ENCODE assay signal across 9 cellular contexts in the genomic region with DNA sequence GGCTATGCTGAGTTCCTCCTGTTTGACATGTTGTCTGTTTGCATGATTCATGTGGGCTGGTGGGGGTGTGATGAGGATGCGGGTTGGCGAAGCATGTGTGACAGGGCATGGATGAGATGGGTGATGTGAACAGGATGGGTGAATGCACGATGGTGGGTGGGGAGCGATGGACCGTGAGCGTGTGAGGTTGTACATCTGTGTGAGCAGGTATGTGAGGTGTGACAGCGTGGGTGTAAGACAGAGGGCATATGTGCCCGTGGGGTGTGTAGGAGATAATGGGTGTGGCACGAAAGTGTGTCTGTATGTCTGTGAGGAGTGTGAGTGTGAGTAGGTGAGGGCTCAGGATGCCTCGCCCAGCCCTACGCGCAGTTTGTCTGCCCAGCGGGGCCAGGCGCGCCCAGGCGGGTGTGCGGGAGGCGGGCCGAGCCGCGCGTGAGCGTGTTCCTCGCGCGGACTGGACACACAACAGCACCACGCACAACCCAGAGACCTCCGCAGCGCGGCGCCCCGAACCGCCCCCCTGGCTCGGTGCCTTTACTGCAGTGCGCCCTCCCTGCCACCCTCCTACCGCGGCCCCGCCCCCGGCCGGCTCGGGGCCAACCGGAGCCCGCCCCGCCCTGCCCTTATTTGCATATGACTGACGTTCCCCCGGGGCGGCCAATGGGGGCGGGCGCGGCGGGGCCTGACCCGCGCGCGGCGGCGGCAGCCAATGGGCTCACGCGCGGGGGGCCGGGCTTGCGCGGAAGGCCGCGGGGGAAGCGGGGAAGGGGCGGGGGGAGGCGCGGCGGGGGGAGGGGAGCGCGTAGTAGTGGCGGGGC. TPM values are rescaled to one million over a fixed set of nuclear protein-coding genes. Genes with fewer than 3 reads are reported as not detected.
A peak's percentile ranks its signal among the peaks of the same experiment; 100 is the strongest.
DNase-seq lines count a peak whose midpoint lies in the region; ATAC-seq, FAIRE-seq and TF ChIP-seq lines count a peak whose summit lies in the region.
"Had no signal": no experiment of that assay in that cellular context is flagged by ENCODE, and none has a peak within 500 bp of the region (broad histone marks: within the 10 kb centered on the region; RNA-seq: fewer than 3 reads in every experiment).

No MANE protein-coding gene starts in this region.

- no peaks in the 10 kb centered on the region for H3K9me1 ChIP-seq in endothelial cell of umbilical vein (replicated peaks; ENCODE audit: control insufficient read depth, extremely low read depth, insufficient read depth, low read length)

- no peak overlapping the region for H3K4me3 Mint-ChIP-seq in activated CD8-positive, alpha-beta memory T cell treated with anti-CD3 and anti-CD28 coated beads, Interleukin-2, amount 10 ng/mL, durations not matched to agents 7 days and 5 days

- H2AFZ ChIP-seq in endothelial cell of umbilical vein (ENCODE audit: low read depth, low read length): no peak overlapping the region

- no peak overlapping the region for H3K27ac Mint-ChIP-seq in activated CD8-positive, alpha-beta memory T cell treated with anti-CD3 and anti-CD28 coated beads, Interleukin-2, amount 10 ng/mL, durations not matched to agents 7 days and 5 days

- TF ChIP-seq CTCF in GM20000 (IDR thresholded peaks at IDR 0.05; ENCODE audit: extremely low read depth, missing control alignments): no peak
- TF ChIP-seq CTCF in endothelial cell of umbilical vein (IDR thresholded peaks at IDR 0.05; ENCODE audit: extremely low read depth in 1 of 2, insufficient read depth in 1 of 2, low read depth in 1 of 2, low read length in 2 of 2): no peak

- no peaks in the 10 kb centered on the region for H3K27me3 ChIP-seq in endothelial cell of umbilical vein (ENCODE audit: control insufficient read depth in 2 of 2, insufficient read depth in 2 of 2, low read length in 2 of 2)

- dilution Hi-C loops in endothelial cell of umbilical vein (cut with MboI; ENCODE audit: extremely low pct_ligation_motif_present, low sequenced_read_pairs): no loop called here

- H4K20me1 ChIP-seq in endothelial cell of umbilical vein (replicated peaks; ENCODE audit: control insufficient read depth, extremely low read depth, insufficient read depth, low read length): no peaks in the 10 kb centered on the region

- no peak overlapping the region for H3K9ac ChIP-seq in endothelial cell of umbilical vein (replicated peaks; ENCODE audit: extremely low read depth, insufficient read depth, low read length)

- peak overlapping the region in 2 of 3 experiments; percentile 3 to 35 for H3K4me3 ChIP-seq in endothelial cell of umbilical vein (replicated peaks in 1 of 3; ENCODE audit: insufficient read depth in 1 of 3, low read depth in 1 of 3, low read length in 3 of 3)

- no peaks in the 10 kb centered on the region for H3K27me3 Mint-ChIP-seq in activated CD8-positive, alpha-beta memory T cell treated with anti-CD3 and anti-CD28 coated beads, Interleukin-2, amount 10 ng/mL, durations not matched to agents 7 days and 5 days

- peak; percentile 89 for FAIRE-seq in endothelial cell of umbilical vein (lab: Jason Lieb, UNC)

- H3K36me3 ChIP-seq in endothelial cell of umbilical vein (ENCODE audit: control insufficient read depth in 2 of 2, extremely low read depth in 1 of 2, insufficient read depth in 2 of 2, low read length in 2 of 2): peaks cover 3 to 14% of the 10 kb centered on the region in 2 experiments

- no peaks in the 10 kb centered on the region for H3K9me3 ChIP-seq in endothelial cell of umbilical vein (replicated peaks; ENCODE audit: control insufficient read depth, insufficient read depth, low read length)

- H3K4me1 ChIP-seq in endothelial cell of umbilical vein (ENCODE audit: control insufficient read depth, extremely low read depth, insufficient read depth, low read length): peaks cover 53% of the 10 kb centered on the region

- peak; percentile 71 for ATAC-seq in activated CD8-positive, alpha-beta memory T cell treated with anti-CD3 and anti-CD28 coated beads, Interleukin-2, amount 10 ng/mL, durations not matched to agents 7 days and 5 days

- DNase-seq in COLO829 (ENCODE audit: low spot score): peak; percentile 90
- peak; percentile 99 for DNase-seq in GM20000 (ENCODE audit: low spot score)
- peak; percentile 56 for DNase-seq in HS-5 (ENCODE audit: low read depth)
- peak; percentile 85 for DNase-seq in NK-92 (lab: John Stamatoyannopoulos, UW; ENCODE audit: unreplicated experiment)
- peak; percentile 97 for DNase-seq in activated CD8-positive, alpha-beta memory T cell treated with anti-CD3 and anti-CD28 coated beads, Interleukin-2, amount 10 ng/mL, durations not matched to agents 7 days and 5 days
- DNase-seq in endothelial cell of umbilical vein (ENCODE audit: low read depth, low spot score): peak; percentile 95
- DNase-seq in midbrain (lab: John Stamatoyannopoulos, UW): peak; percentile 93
- peak; percentile 89 to 96 for DNase-seq in stimulated activated CD8-positive, alpha-beta memory T cell treated with anti-CD3 and anti-CD28 coated beads, Interleukin-15, amount 100 ng/mL, for 4 hours (ENCODE audit: low read depth in 2 of 2)

- no peak overlapping the region for H3K27ac ChIP-seq in endothelial cell of umbilical vein (ENCODE audit: insufficient read depth, low read depth, low read length)

- H3K4me2 ChIP-seq in endothelial cell of umbilical vein (ENCODE audit: insufficient read depth, low read length): peak overlapping the region; percentile 39

- TF ChIP-seq POLR2A in endothelial cell of umbilical vein (IDR thresholded peaks at IDR 0.05; ENCODE audit: low read depth, low read length): no peak

- no TSS peak for BruUV-seq in endothelial cell of umbilical vein (replicated peaks; lab: Mats Ljungman, UMichigan)

- POLR2A ChIA-PET in endothelial cell of umbilical vein (lab: Charles Lee): no interaction called here

- no peaks in the 10 kb centered on the region for H3K9me3 Mint-ChIP-seq in activated CD8-positive, alpha-beta memory T cell treated with anti-CD3 and anti-CD28 coated beads, Interleukin-2, amount 10 ng/mL, durations not matched to agents 7 days and 5 days (ENCODE audit: low read depth)

- CTCF ChIA-PET in activated CD8-positive, alpha-beta memory T cell treated with anti-CD3 and anti-CD28 coated beads, Interleukin-2, amount 10 ng/mL, durations not matched to agents 7 days and 5 days (lab: Charles Lee): interaction anchor here (1.0 to 2.1 kb wide), 5 partner anchors 13 to 175 kb away, joined by 3 to 10 read pairs (median 4); a partner anchor contains a TSS
- CTCF ChIA-PET in endothelial cell of umbilical vein (lab: Charles Lee): interaction anchor here (0.7 to 7.4 kb wide), 4 partner anchors 32 to 1978 kb away, joined by 4 to 365 read pairs (median 5); a partner anchor contains a TSS

- H3K79me2 ChIP-seq in endothelial cell of umbilical vein (ENCODE audit: control insufficient read depth, insufficient read depth, low read length): peaks cover 26% of the 10 kb centered on the region

- peaks cover 6% of the 10 kb centered on the region for H3K36me3 Mint-ChIP-seq in activated CD8-positive, alpha-beta memory T cell treated with anti-CD3 and anti-CD28 coated beads, Interleukin-2, amount 10 ng/mL, durations not matched to agents 7 days and 5 days

- H3K4me1 Mint-ChIP-seq in activated CD8-positive, alpha-beta memory T cell treated with anti-CD3 and anti-CD28 coated beads, Interleukin-2, amount 10 ng/mL, durations not matched to agents 7 days and 5 days: peaks cover 31% of the 10 kb centered on the region

- intact Hi-C loops in endothelial cell of umbilical vein (cut with micrococcal nuclease): no loop called here

RNA-seq across cellular contexts. Expression of a gene that starts 14.4 kb away (rescaled TPM):
- 10 to 100 TPM; 67.3 to 77.3 TPM for total RNA-seq in activated CD8-positive, alpha-beta memory T cell treated with anti-CD3 and anti-CD28 coated beads, Interleukin-2, amount 10 ng/mL, durations not matched to agents 7 days and 5 days
- total RNA-seq in endothelial cell of umbilical vein: 86.0 and 86.3 TPM in 2 replicates
- polyA plus RNA-seq in endothelial cell of umbilical vein: 18.4 and 23.5 TPM in 2 replicates
- polyA plus RNA-seq in endothelial cell of umbilical vein (2011; cell fraction: cytosol; rRNA removed): 15.8 and 26.9 TPM in 2 replicates
- polyA plus RNA-seq in endothelial cell of umbilical vein (2011; cell fraction: nucleus; rRNA removed): 59.1 and 69.4 TPM in 2 replicates
- 28.9 and 43.8 TPM in 2 replicates for polyA plus RNA-seq in endothelial cell of umbilical vein (2012)
- polyA minus RNA-seq in endothelial cell of umbilical vein: 9.1 and 9.7 TPM in 2 replicates
- 11.2 TPM for polyA minus RNA-seq in endothelial cell of umbilical vein (2011; cell fraction: cytosol; rRNA and poly(A)+ RNA removed)
- 15.3 and 26.1 TPM in 2 replicates for polyA minus RNA-seq in endothelial cell of umbilical vein (2011; cell fraction: nucleus; rRNA and poly(A)+ RNA removed)

RNA-seq across cellular contexts. Expression of a gene that starts 18.5 kb away (rescaled TPM):
- 1 to 10 TPM in 1 of 2 experiments, under 1 TPM in 1; 0.89 to 1.1 TPM for total RNA-seq in activated CD8-positive, alpha-beta memory T cell treated with anti-CD3 and anti-CD28 coated beads, Interleukin-2, amount 10 ng/mL, durations not matched to agents 7 days and 5 days
- total RNA-seq in endothelial cell of umbilical vein: 1.0 and 1.5 TPM in 2 replicates
- 1.4 and 1.9 TPM in 2 replicates for polyA plus RNA-seq in endothelial cell of umbilical vein
- 0.98 and 1.0 TPM in 2 replicates for polyA plus RNA-seq in endothelial cell of umbilical vein (2011; cell fraction: cytosol; rRNA removed)
- polyA plus RNA-seq in endothelial cell of umbilical vein (2011; cell fraction: nucleus; rRNA removed): 0.55 and 0.92 TPM in 2 replicates
- polyA plus RNA-seq in endothelial cell of umbilical vein (2012): 1.1 and 1.3 TPM in 2 replicates
- 0.53 and 0.62 TPM in 2 replicates for polyA minus RNA-seq in endothelial cell of umbilical vein
- not detected for polyA minus RNA-seq in endothelial cell of umbilical vein (2011; cell fraction: cytosol; rRNA and poly(A)+ RNA removed)
- polyA minus RNA-seq in endothelial cell of umbilical vein (2011; cell fraction: nucleus; rRNA and poly(A)+ RNA removed): 0.53 and 0.63 TPM in 2 replicates

RNA-seq across cellular contexts. Expression of a gene that starts 19.0 kb away (rescaled TPM):
- 10 to 100 TPM; 38.0 to 38.9 TPM for total RNA-seq in activated CD8-positive, alpha-beta memory T cell treated with anti-CD3 and anti-CD28 coated beads, Interleukin-2, amount 10 ng/mL, durations not matched to agents 7 days and 5 days
- total RNA-seq in endothelial cell of umbilical vein: 41.4 and 47.6 TPM in 2 replicates
- 95.0 and 115 TPM in 2 replicates for polyA plus RNA-seq in endothelial cell of umbilical vein
- 60.9 and 62.4 TPM in 2 replicates for polyA plus RNA-seq in endothelial cell of umbilical vein (2011; cell fraction: cytosol; rRNA removed)
- 37.0 and 38.1 TPM in 2 replicates for polyA plus RNA-seq in endothelial cell of umbilical vein (2011; cell fraction: nucleus; rRNA removed)
- polyA plus RNA-seq in endothelial cell of umbilical vein (2012): 41.4 and 45.7 TPM in 2 replicates
- polyA minus RNA-seq in endothelial cell of umbilical vein: 31.2 and 37.2 TPM in 2 replicates
- polyA minus RNA-seq in endothelial cell of umbilical vein (2011; cell fraction: cytosol; rRNA and poly(A)+ RNA removed): 15.9 TPM
- 5.5 and 10.9 TPM in 2 replicates for polyA minus RNA-seq in endothelial cell of umbilical vein (2011; cell fraction: nucleus; rRNA and poly(A)+ RNA removed)

RNA-seq across cellular contexts. Expression of a gene that starts 28.5 kb away (rescaled TPM):
- total RNA-seq in activated CD8-positive, alpha-beta memory T cell treated with anti-CD3 and anti-CD28 coated beads, Interleukin-2, amount 10 ng/mL, durations not matched to agents 7 days and 5 days: 10 to 100 TPM; 43.5 to 58.7 TPM
- total RNA-seq in endothelial cell of umbilical vein: 117 and 130 TPM in 2 replicates
- 102 and 125 TPM in 2 replicates for polyA plus RNA-seq in endothelial cell of umbilical vein
- polyA plus RNA-seq in endothelial cell of umbilical vein (2011; cell fraction: cytosol; rRNA removed): 43.3 and 54.3 TPM in 2 replicates
- 130 and 152 TPM in 2 replicates for polyA plus RNA-seq in endothelial cell of umbilical vein (2011; cell fraction: nucleus; rRNA removed)
- 40.7 and 61.9 TPM in 2 replicates for polyA plus RNA-seq in endothelial cell of umbilical vein (2012)
- polyA minus RNA-seq in endothelial cell of umbilical vein: 76.4 and 95.4 TPM in 2 replicates
- 26.5 TPM for polyA minus RNA-seq in endothelial cell of umbilical vein (2011; cell fraction: cytosol; rRNA and poly(A)+ RNA removed)
- polyA minus RNA-seq in endothelial cell of umbilical vein (2011; cell fraction: nucleus; rRNA and poly(A)+ RNA removed): 38.5 and 45.5 TPM in 2 replicates

RNA-seq across cellular contexts. Expression of a gene that starts 29.7 kb away (rescaled TPM):
- 1 to 10 TPM in 1 of 2 experiments, under 1 TPM in 1; 0.15 to 1.1 TPM for total RNA-seq in activated CD8-positive, alpha-beta memory T cell treated with anti-CD3 and anti-CD28 coated beads, Interleukin-2, amount 10 ng/mL, durations not matched to agents 7 days and 5 days
- total RNA-seq in endothelial cell of umbilical vein: not detected in 2 replicates
- 0.24 TPM in 1 of 2 replicates, not detected in the other for polyA plus RNA-seq in endothelial cell of umbilical vein
- not detected in 2 replicates for polyA plus RNA-seq in endothelial cell of umbilical vein (2011; cell fraction: cytosol; rRNA removed)
- 0.38 TPM in 1 of 2 replicates, not detected in the other for polyA plus RNA-seq in endothelial cell of umbilical vein (2011; cell fraction: nucleus; rRNA removed)
- not detected in 2 replicates for polyA plus RNA-seq in endothelial cell of umbilical vein (2012)
- polyA minus RNA-seq in endothelial cell of umbilical vein: 0.13 TPM in 1 of 2 replicates, not detected in the other
- not detected for polyA minus RNA-seq in endothelial cell of umbilical vein (2011; cell fraction: cytosol; rRNA and poly(A)+ RNA removed)
- not detected in 2 replicates for polyA minus RNA-seq in endothelial cell of umbilical vein (2011; cell fraction: nucleus; rRNA and poly(A)+ RNA removed)
- total RNA-seq: glomerular endothelial cell had no signal
